ENCODE assay signal across 17 cellular contexts in genomic region chr3:69162205-69162980, GRCh38. TPM values are rescaled to one million over a fixed set of nuclear protein-coding genes. Genes with fewer than 3 reads are reported as not detected.
A peak's percentile ranks its signal among the peaks of the same experiment; 100 is the strongest.
DNase-seq lines count a peak whose midpoint lies in the region; ATAC-seq, FAIRE-seq and TF ChIP-seq lines count a peak whose summit lies in the region.
"Had no signal": no experiment of that assay in that cellular context is flagged by ENCODE, and none has a peak within 500 bp of the region (broad histone marks: within the 10 kb centered on the region; RNA-seq: fewer than 3 reads in every experiment).

No MANE protein-coding gene starts in this region.

- H2AFZ ChIP-seq in GM23338 (0 out of 2 replicates have a peak overlapping the region, but pooled peaks have one; percentile 8), H1 (ENCODE audit: low read length) (no peak overlapping the region), mesenchymal stem cell (ENCODE audit: low read depth, low read length) (no peak overlapping the region), neuronal stem cell (ENCODE audit: low read length) (peak overlapping the region; percentile 52)

- H3K9ac ChIP-seq in H1 (replicated peaks in 1 of 4; ENCODE audit: extremely low read depth in 1 of 4, low read depth in 3 of 4, low read length in 3 of 4): no peak overlapping the region
- no peak overlapping the region for H3K9ac ChIP-seq in mesenchymal stem cell (ENCODE audit: low read length)
- H3K9ac ChIP-seq in neuronal stem cell (ENCODE audit: low read depth, low read length, poor library complexity): no peak overlapping the region

- H3K79me1 ChIP-seq in H1 (ENCODE audit: low read depth, low read length): no peaks in the 10 kb centered on the region
- no peaks in the 10 kb centered on the region for H3K79me1 ChIP-seq in mesenchymal stem cell (replicated peaks; ENCODE audit: low read length, poor library complexity, severe bottlenecking)
- no peaks in the 10 kb centered on the region for H3K79me1 ChIP-seq in neuronal stem cell (ENCODE audit: low read depth, low read length)

- H3K9me2 ChIP-seq in GM23338 (ENCODE audit: insufficient read depth): no peaks in the 10 kb centered on the region

- no peak overlapping the region for H3K14ac ChIP-seq in H1 (ENCODE audit: insufficient read length)
- H3K14ac ChIP-seq in mesenchymal stem cell (ENCODE audit: low read length in 2 of 2): no peak overlapping the region
- no peak overlapping the region for H3K14ac ChIP-seq in neuronal stem cell (ENCODE audit: low read length)

- ATAC-seq in GM23338: peak; percentile 65

- no peaks in the 10 kb centered on the region for H4K20me1 ChIP-seq in GM23338 (replicated peaks; ENCODE audit: insufficient read depth)
- H4K20me1 ChIP-seq in H1 (replicated peaks in 1 of 2; ENCODE audit: control insufficient read depth in 1 of 2, insufficient read depth in 2 of 2, low read length in 2 of 2): no peaks in the 10 kb centered on the region

- no peak overlapping the region for H2BK120ac ChIP-seq in H1 (replicated peaks; ENCODE audit: low read depth, low read length)
- peak overlapping the region; percentile 19 for H2BK120ac ChIP-seq in mesenchymal stem cell (ENCODE audit: low read depth, low read length)
- no peak overlapping the region for H2BK120ac ChIP-seq in neuronal stem cell (ENCODE audit: low read depth, low read length)

- TF ChIP-seq POLR2A in H1 (IDR thresholded peaks at IDR 0.05; ENCODE audit: control extremely low read depth in 1 of 2, low read depth in 2 of 2, low read length in 2 of 2): no peak

- no peaks in the 10 kb centered on the region for H3K36me3 Mint-ChIP-seq in GM23338 (ENCODE audit: low read depth)

- no peak for TF ChIP-seq EP300 in H1 (IDR thresholded peaks at IDR 0.05; ENCODE audit: borderline replicate concordance in 1 of 2, low read depth in 2 of 2, low read length in 2 of 2)

- no peaks in the 10 kb centered on the region for H3F3A ChIP-seq in GM23338 (replicated peaks; ENCODE audit: low read depth)

- FAIRE-seq in H1 (lab: Jason Lieb, UNC): peak; percentile 13
- FAIRE-seq: A549, GM12892, HTR-8/SVneo had no signal

- CTCF ChIA-PET in H1 (lab: Charles Lee; ENCODE audit: partially characterized antibody): interaction anchor here (0.5 to 13.8 kb wide), 67 partner anchors 11 to 1855 kb away, joined by 3 to 471 read pairs (median 6); no protein-coding TSS in a partner anchor

- H4K8ac ChIP-seq in H1 (ENCODE audit: extremely low read depth, insufficient read depth, low read length) (no peak overlapping the region), mesenchymal stem cell (ENCODE audit: low read length) (no peak overlapping the region), neuronal stem cell (ENCODE audit: low read depth, low read length) (no peak overlapping the region)

- H3K27ac ChIP-seq in GM23338 (ENCODE audit: low read depth) (no peak overlapping the region), H1 (ENCODE audit: low read depth, low read length) (no peak overlapping the region), mesenchymal stem cell (ENCODE audit: low read length, poor library complexity, severe bottlenecking) (no peak overlapping the region), neuronal stem cell (replicated peaks; ENCODE audit: low read length) (no peak overlapping the region)
- H3K27ac ChIP-seq: 22Rv1, A549, C4-2B had no signal

- H3K36me3 ChIP-seq in GM23338 (ENCODE audit: insufficient read depth): no peaks in the 10 kb centered on the region
- H3K36me3 ChIP-seq in H1 (ENCODE audit: control insufficient read depth in 2 of 4, insufficient read depth in 4 of 4, low read length in 3 of 4): no peaks in the 10 kb centered on the region
- H3K36me3 ChIP-seq in mesenchymal stem cell (ENCODE audit: control insufficient read depth in 1 of 2, insufficient read depth in 2 of 2, low read depth in 1 of 2, low read length in 2 of 2): no peaks in the 10 kb centered on the region
- H3K36me3 ChIP-seq in neuronal stem cell (replicated peaks in 1 of 2; ENCODE audit: control insufficient read depth in 2 of 2, insufficient read depth in 2 of 2, low read length in 2 of 2): no peaks in the 10 kb centered on the region

- 79% methylated on average over 3 of the region's 3 CpGs; no CpG with 5 or more reads in 1 of the 2 experiments for WGBS in H1 (ENCODE audit: extremely low coverage in 1 of 2, insufficient coverage in 1 of 2, insufficient read length in 1 of 2, insufficient replicate concordance in 2 of 2, low coverage in 1 of 2, low lambda C conversion rate in 2 of 2, missing lambda C conversion rate in 1 of 2), 2 experiments
- 88% methylated on average over 3 of the region's 3 CpGs for WGBS in mesenchymal stem cell
- no CpG with 5 or more reads among the region's 3 CpGs for WGBS in neuronal stem cell (ENCODE audit: extremely low coverage in 2 of 2, insufficient read length in 2 of 2, insufficient replicate concordance in 1 of 2), 2 donors

- H3K4ac ChIP-seq in H1 (replicated peaks; ENCODE audit: insufficient read length, low read depth, low read length): no peak overlapping the region
- peak overlapping the region in 1 of 2 experiments; percentile 75 for H3K4ac ChIP-seq in mesenchymal stem cell (ENCODE audit: low read depth in 1 of 2, low read length in 2 of 2)
- no peak overlapping the region for H3K4ac ChIP-seq in neuronal stem cell (ENCODE audit: low read length)

- H3K23me2 ChIP-seq in H1 (ENCODE audit: low read depth, low read length): no peaks in the 10 kb centered on the region

- H3K27ac Mint-ChIP-seq in GM23338: no peak overlapping the region
- H3K27ac Mint-ChIP-seq: CD4-positive, alpha-beta T cell; HFFc6 had no signal

- H3K4me2 ChIP-seq in GM23338 (no peak overlapping the region), H1 (ENCODE audit: insufficient read depth in 1 of 2, low read depth in 2 of 2, low read length in 2 of 2) (no peak overlapping the region), mesenchymal stem cell (ENCODE audit: low read length, poor library complexity, severe bottlenecking) (no peak overlapping the region), neuronal stem cell (ENCODE audit: insufficient read depth, low read length, poor library complexity, severe bottlenecking) (no peak overlapping the region)
- H3K4me2 ChIP-seq: A549 had no signal

- H4K5ac ChIP-seq in H1 (ENCODE audit: insufficient read length, low read depth, low read length): no peak overlapping the region

- H2BK15ac ChIP-seq in H1 (ENCODE audit: low read length) (no peak overlapping the region), mesenchymal stem cell (ENCODE audit: low read depth, poor library complexity, severe bottlenecking) (no peak overlapping the region), neuronal stem cell (ENCODE audit: low read length) (no peak overlapping the region)

- H3K4me1 ChIP-seq in GM23338 (ENCODE audit: insufficient read depth) (peaks cover 3% of the 10 kb centered on the region; the same call in 1 of the 2 replicates), H1 (replicated peaks in 1 of 4; ENCODE audit: control insufficient read depth in 3 of 4, insufficient read depth in 4 of 4, low read length in 3 of 4) (no peaks in the 10 kb centered on the region; a peak in 1 of 7 replicates), mesenchymal stem cell (ENCODE audit: control insufficient read depth, insufficient read depth, low read depth, low read length) (no peaks in the 10 kb centered on the region), neuronal stem cell (ENCODE audit: control insufficient read depth in 2 of 2, insufficient read depth in 1 of 2, low read depth in 1 of 2, low read length in 2 of 2) (no peaks in the 10 kb centered on the region)
- H3K4me1 ChIP-seq: A549 had no signal

- DNase-seq in GM23338 (ENCODE audit: low spot score) (no peak), H1 (ENCODE audit: low read depth in 1 of 2, low spot score in 2 of 2) (no peak), mesenchymal stem cell (no peak), neuronal stem cell (ENCODE audit: low spot score) (no peak), SK-N-DZ (ENCODE audit: low spot score) (no peak)
- DNase-seq in activated CD4-positive, CD25-positive, alpha-beta regulatory T cell treated with anti-CD3 and anti-CD28 coated beads, Interleukin-2, amount 50 U/mL, for 72 hours: no peak
- DNase-seq in activated effector memory CD4-positive, alpha-beta T cell treated with Interleukin-2 at 50 U/mL for 16 hours: no peak

- H3K79me2 ChIP-seq in GM23338 (replicated peaks; ENCODE audit: insufficient read depth): no peaks in the 10 kb centered on the region
- H3K79me2 ChIP-seq in H1 (ENCODE audit: control insufficient read depth in 1 of 2, insufficient read depth in 2 of 2, low read length in 2 of 2): no peaks in the 10 kb centered on the region

- H2BK5ac ChIP-seq in H1 (ENCODE audit: low read depth, low read length) (no peak overlapping the region), mesenchymal stem cell (ENCODE audit: low read depth, low read length, poor library complexity, severe bottlenecking) (no peak overlapping the region), neuronal stem cell (ENCODE audit: low read length) (no peak overlapping the region)

- no peaks in the 10 kb centered on the region for H3K27me3 Mint-ChIP-seq in GM23338 (ENCODE audit: insufficient read depth, low read depth, poor library complexity)
- H3K27me3 Mint-ChIP-seq: CD4-positive, alpha-beta T cell had no signal

- H2BK12ac ChIP-seq in H1 (ENCODE audit: low read depth, low read length) (no peak overlapping the region), mesenchymal stem cell (ENCODE audit: low read length in 2 of 2) (peak overlapping the region in 1 of 2 experiments; percentile 78), neuronal stem cell (ENCODE audit: low read length) (no peak overlapping the region)

- TF ChIP-seq CTCF in GM23338 (conservative IDR thresholded peaks at IDR 0.05; ENCODE audit: low read depth in 2 of 2) (no peak), H1 (IDR thresholded peaks at IDR 0.05; ENCODE audit: control extremely low read depth in 1 of 3, insufficient read depth in 1 of 3, low read depth in 1 of 3, low read length in 3 of 3) (no peak)

- H3K9me3 Mint-ChIP-seq in GM23338: no peaks in the 10 kb centered on the region
- H3K9me3 Mint-ChIP-seq: CD4-positive, alpha-beta T cell; HFFc6 had no signal

- H3K4me3 Mint-ChIP-seq in GM23338: no peak overlapping the region
- H3K4me3 Mint-ChIP-seq: CD4-positive, alpha-beta T cell; HFFc6 had no signal

- no peak overlapping the region for H3K56ac ChIP-seq in H1 (replicated peaks; ENCODE audit: insufficient read length, low read depth, low read length)

- TF ChIP-seq RAD21 in H1 (IDR thresholded peaks at IDR 0.05 in 1 of 2, conservative IDR thresholded peaks at IDR 0.05 in 1 of 2; ENCODE audit: low read depth in 2 of 2, low read length in 2 of 2): no peak

- POLR2A ChIA-PET in H1 (lab: Charles Lee; ENCODE audit: partially characterized antibody): interaction anchor here (0.7 kb wide), 1 partner anchor 73 kb away, joined by 4 read pairs; no protein-coding TSS in a partner anchor

- H3K9me3 ChIP-seq in H1 (ENCODE audit: insufficient read depth in 2 of 2, low read depth in 1 of 2, low read length in 1 of 2) (no peaks in the 10 kb centered on the region), mesenchymal stem cell (ENCODE audit: control insufficient read depth, low read length) (no peaks in the 10 kb centered on the region), neuronal stem cell (replicated peaks in 1 of 2; ENCODE audit: control insufficient read depth in 2 of 2, insufficient read depth in 1 of 2, low read depth in 1 of 2, low read length in 2 of 2) (no peaks in the 10 kb centered on the region)
- H3K9me3 ChIP-seq: A549, Caco-2 had no signal

- no peaks in the 10 kb centered on the region for H3K27me3 ChIP-seq in GM23338 (ENCODE audit: insufficient read depth)
- H3K27me3 ChIP-seq in H1 (replicated peaks in 1 of 4; ENCODE audit: control insufficient read depth in 3 of 4, extremely low read depth in 1 of 4, insufficient read depth in 3 of 4, low read length in 3 of 4): no peaks in the 10 kb centered on the region
- no peaks in the 10 kb centered on the region for H3K27me3 ChIP-seq in mesenchymal stem cell (ENCODE audit: control insufficient read depth in 1 of 2, insufficient read depth in 1 of 2, low read length in 2 of 2)
- no peaks in the 10 kb centered on the region for H3K27me3 ChIP-seq in neuronal stem cell (ENCODE audit: control insufficient read depth in 3 of 3, insufficient read depth in 3 of 3, low read depth in 1 of 3, low read length in 3 of 3)

- H3K18ac ChIP-seq in H1 (ENCODE audit: extremely low read depth, low read length) (no peak overlapping the region), mesenchymal stem cell (ENCODE audit: low read depth in 1 of 2, low read length in 2 of 2) (peak overlapping the region in 1 of 2 experiments; percentile 24), neuronal stem cell (ENCODE audit: low read length) (peak overlapping the region; percentile 53)

- H2AK5ac ChIP-seq in H1 (ENCODE audit: low read depth, low read length) (no peak overlapping the region), mesenchymal stem cell (ENCODE audit: low read length, severe bottlenecking) (no peak overlapping the region), neuronal stem cell (ENCODE audit: low read depth, low read length) (no peak overlapping the region)

- no peak overlapping the region for H2BK20ac ChIP-seq in H1 (ENCODE audit: low read length)

- H4K91ac ChIP-seq in H1 (replicated peaks; ENCODE audit: insufficient read length, low read length): no peak overlapping the region
- H4K91ac ChIP-seq in mesenchymal stem cell (ENCODE audit: low read length): no peak overlapping the region
- no peak overlapping the region for H4K91ac ChIP-seq in neuronal stem cell (ENCODE audit: low read depth, low read length, poor library complexity)

- H3K4me1 Mint-ChIP-seq in GM23338: peaks cover 13% of the 10 kb centered on the region; the same call in 2 of the 3 replicates

- no peak overlapping the region for H3K23ac ChIP-seq in H1 (ENCODE audit: insufficient read length)
- no peak overlapping the region for H3K23ac ChIP-seq in mesenchymal stem cell (ENCODE audit: low read length in 2 of 2)
- no peak overlapping the region for H3K23ac ChIP-seq in neuronal stem cell (ENCODE audit: low read depth, low read length, poor library complexity)

- H3K4me3 ChIP-seq in GM23338: no peak overlapping the region
- H3K4me3 ChIP-seq in H1 (ENCODE audit: extremely low read depth in 1 of 4, insufficient read depth in 2 of 4, low read depth in 3 of 4, low read length in 4 of 4): no peak overlapping the region
- no peak overlapping the region for H3K4me3 ChIP-seq in mesenchymal stem cell (ENCODE audit: insufficient read depth in 1 of 2, low read depth in 1 of 2, low read length in 2 of 2)
- H3K4me3 ChIP-seq in neuronal stem cell (ENCODE audit: low read length in 2 of 2): no peak overlapping the region
- H3K4me3 ChIP-seq: A549 had no signal

RNA-seq across cellular contexts. Expression of gene LMOD3, which starts 40.0 kb away (rescaled TPM):
- not detected in 2 replicates for total RNA-seq in GM23338 (2014; rRNA removed; shearing (Covaris generic))
- polyA plus RNA-seq in GM23338 (2016; fragmentation: Nextera tagmentation; extraction: Ambion mirVana) (0.06 TPM in 1 of 2 replicates, not detected in the other), H1 (2011; rRNA removed) (not detected in 2 replicates)
- not detected in 2 replicates for total RNA-seq in H1 (2021; fragmentation: NEBNext Ultra II Directional; extraction: Animal tissue kit (Norgen Biotek cat#: 25700))
- polyA plus RNA-seq in H1 (2011; cell fraction: cytosol; rRNA removed): not detected
- not detected for polyA plus RNA-seq in H1 (2011; cell fraction: nucleus; rRNA removed)
- not detected in 4 replicates for polyA plus RNA-seq in H1 (2012, experiment 1 of 2)
- not detected for polyA plus RNA-seq in H1 (2012, experiment 2 of 2)
- not detected for polyA plus RNA-seq in H1 (2013, experiment 1 of 2)
- polyA plus RNA-seq in H1 (2013, experiment 2 of 2): not detected
- polyA minus RNA-seq in H1 (2011; rRNA and poly(A)+ RNA removed): not detected in 2 replicates
- polyA minus RNA-seq in H1 (2011; cell fraction: cytosol; rRNA and poly(A)+ RNA removed): not detected
- not detected for polyA minus RNA-seq in H1 (2011; cell fraction: nucleus; rRNA and poly(A)+ RNA removed)
- 0.32 TPM for polyA plus RNA-seq in mesenchymal stem cell (2013, experiment 1 of 2)
- 0.41 TPM for polyA plus RNA-seq in mesenchymal stem cell (2013, experiment 2 of 2)
- not detected for polyA plus RNA-seq in neuronal stem cell (2013, experiment 1 of 2)
- polyA plus RNA-seq in neuronal stem cell (2013, experiment 2 of 2): not detected
- polyA plus RNA-seq in SK-N-DZ (2014; cell fraction: cytosol; rRNA removed): not detected in 2 replicates
- polyA plus RNA-seq in SK-N-DZ (2014; cell fraction: nucleus; rRNA removed): 0.06 TPM in 1 of 2 replicates, not detected in the other
- total RNA-seq: Caco-2; CD4-positive, alpha-beta T cell; HFFc6; IMR-90 had no signal
- polyA plus RNA-seq: A549, BJ, IMR-90 had no signal

Comparison
In these comparisons a context has a peak if more than half of its experiments do, and no peak if none do; other contexts are left out.
1. H2AFZ ChIP-seq: peak in GM23338 (single experiment) and neuronal stem cell (single experiment); none in H1 (single experiment) and mesenchymal stem cell (single experiment).